In the genomic region with DNA sequence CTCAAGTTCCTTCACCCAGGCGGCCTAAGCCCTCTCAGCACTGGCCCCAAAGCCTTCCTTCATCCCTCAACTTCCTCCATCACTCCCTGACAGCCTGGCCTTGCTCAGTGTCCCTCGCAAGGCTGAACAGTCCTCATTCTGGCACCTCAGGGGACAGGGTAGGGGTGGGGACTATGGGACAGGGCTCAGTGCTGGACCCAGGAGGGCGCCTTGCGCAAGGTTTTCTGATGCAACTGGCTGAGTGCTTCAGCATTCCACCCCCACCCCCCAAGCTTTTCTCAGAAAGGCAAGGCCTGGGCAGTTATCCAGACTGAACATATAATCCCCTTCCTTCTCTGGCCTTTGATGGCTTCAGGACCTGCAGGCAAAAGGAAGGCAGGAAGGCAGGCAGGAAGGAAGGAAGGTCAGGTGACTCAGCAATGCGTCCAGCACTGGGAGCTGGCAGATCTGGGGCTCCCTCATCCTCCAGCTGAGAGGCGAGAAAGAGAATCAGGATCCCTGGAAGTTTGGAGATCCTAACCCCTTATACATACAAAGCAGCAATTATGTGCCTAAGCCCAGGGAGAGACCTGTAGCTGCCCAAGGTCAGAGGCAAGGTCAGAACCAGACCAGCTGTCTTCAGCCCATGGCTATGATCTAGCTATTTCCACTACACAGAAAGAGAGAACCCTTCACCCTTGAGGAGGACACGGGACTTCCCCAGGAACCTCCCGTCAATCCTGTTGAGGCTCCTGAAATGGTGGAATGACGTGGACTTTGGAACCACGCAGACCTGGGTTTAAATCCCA, we compare ENCODE assay signal across 1 cellular context.
A peak's percentile ranks its signal among the peaks of the same experiment; 100 is the strongest.
TF ChIP-seq lines count a peak whose summit lies in the region.

No MANE protein-coding gene starts in this region.

TF ChIP-seq in K562, 482 proteins besides CTCF, POLR2A, EP300 and RAD21 (continued from another document):
- TF ChIP-seq, protein P1, sequence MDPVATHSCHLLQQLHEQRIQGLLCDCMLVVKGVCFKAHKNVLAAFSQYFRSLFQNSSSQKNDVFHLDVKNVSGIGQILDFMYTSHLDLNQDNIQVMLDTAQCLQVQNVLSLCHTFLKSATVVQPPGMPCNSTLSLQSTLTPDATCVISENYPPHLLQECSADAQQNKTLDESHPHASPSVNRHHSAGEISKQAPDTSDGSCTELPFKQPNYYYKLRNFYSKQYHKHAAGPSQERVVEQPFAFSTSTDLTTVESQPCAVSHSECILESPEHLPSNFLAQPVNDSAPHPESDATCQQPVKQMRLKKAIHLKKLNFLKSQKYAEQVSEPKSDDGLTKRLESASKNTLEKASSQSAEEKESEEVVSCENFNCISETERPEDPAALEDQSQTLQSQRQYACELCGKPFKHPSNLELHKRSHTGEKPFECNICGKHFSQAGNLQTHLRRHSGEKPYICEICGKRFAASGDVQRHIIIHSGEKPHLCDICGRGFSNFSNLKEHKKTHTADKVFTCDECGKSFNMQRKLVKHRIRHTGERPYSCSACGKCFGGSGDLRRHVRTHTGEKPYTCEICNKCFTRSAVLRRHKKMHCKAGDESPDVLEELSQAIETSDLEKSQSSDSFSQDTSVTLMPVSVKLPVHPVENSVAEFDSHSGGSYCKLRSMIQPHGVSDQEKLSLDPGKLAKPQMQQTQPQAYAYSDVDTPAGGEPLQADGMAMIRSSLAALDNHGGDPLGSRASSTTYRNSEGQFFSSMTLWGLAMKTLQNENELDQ (CRISPR knock-in tag; IDR thresholded peaks at IDR 0.05; ENCODE audit: borderline replicate concordance), result no peak
- TF ChIP-seq RBM15 (IDR thresholded peaks at IDR 0.05; ENCODE audit: insufficient read depth, low read length) (no peak), RBM14 (IDR thresholded peaks at IDR 0.05; ENCODE audit: borderline replicate concordance, insufficient read depth, low read depth, low read length) (no peak), ZBTB7A (IDR thresholded peaks at IDR 0.05; ENCODE audit: borderline replicate concordance, control insufficient read depth, low read depth, low read length) (peak; percentile 69; the same call in 1 of the 2 replicates), ZNF79 (CRISPR knock-in tag; IDR thresholded peaks at IDR 0.05; ENCODE audit: low read depth) (no peak), TCF7L2 (IDR thresholded peaks at IDR 0.05; ENCODE audit: low read depth, low read length) (no peak), ZNF785 (CRISPR knock-in tag; IDR thresholded peaks at IDR 0.05) (no peak), RBFOX2 (IDR thresholded peaks at IDR 0.05; ENCODE audit: low read depth, low read length) (peak; percentile 83), ATF1 (CRISPR knock-in tag; IDR thresholded peaks at IDR 0.05) (no peak), ATF1 (tag; IDR thresholded peaks at IDR 0.05) (peak; percentile 45; the same call in 1 of the 2 replicates), GABPA (tag; conservative IDR thresholded peaks at IDR 0.05; ENCODE audit: low read depth) (peak; percentile 58), LARP7 (IDR thresholded peaks at IDR 0.05) (no peak), MCM5 (IDR thresholded peaks at IDR 0.05; ENCODE audit: low read depth) (no peak), ZZZ3 (IDR thresholded peaks at IDR 0.05) (0 out of 2 replicates have a peak, but pooled peaks have one; percentile 25), ZNF75A (CRISPR knock-in tag; IDR thresholded peaks at IDR 0.05) (no peak), PTBP1 (IDR thresholded peaks at IDR 0.05; ENCODE audit: low read depth, low read length) (no peak), RAD51 (IDR thresholded peaks at IDR 0.05; ENCODE audit: borderline replicate concordance, low read depth) (peak; percentile 74), FOXJ2 (tag; IDR thresholded peaks at IDR 0.05) (peak; percentile 86), XRCC5 (IDR thresholded peaks at IDR 0.05; ENCODE audit: low read depth, low read length) (no peak), ESRRA (IDR thresholded peaks at IDR 0.05; ENCODE audit: borderline replicate concordance, low read depth) (peak; percentile 95), TSC22D4 (tag; IDR thresholded peaks at IDR 0.05) (no peak), MBD2 (IDR thresholded peaks at IDR 0.05; ENCODE audit: borderline replicate concordance, low read depth) (peak; percentile 72; the same call in 1 of the 2 replicates), ZSCAN32 (CRISPR knock-in tag; IDR thresholded peaks at IDR 0.05) (peak; percentile 94), FOXK1 (CRISPR knock-in tag; IDR thresholded peaks at IDR 0.05; ENCODE audit: borderline replicate concordance) (no peak), ZNF551 (CRISPR knock-in tag; IDR thresholded peaks at IDR 0.05) (no peak), NR2C1 (IDR thresholded peaks at IDR 0.05) (peak; percentile 31; the same call in 1 of the 2 replicates), NR2C1 (tag; IDR thresholded peaks at IDR 0.05) (peak; percentile 40; the same call in 1 of the 2 replicates), TRIM24 (IDR thresholded peaks at IDR 0.05) (peak; percentile 92 to 94), HMG20B (CRISPR knock-in tag; IDR thresholded peaks at IDR 0.05) (no peak), JUNB (CRISPR knock-in tag; conservative IDR thresholded peaks at IDR 0.05) (no peak)
- TF ChIP-seq, protein P2, sequence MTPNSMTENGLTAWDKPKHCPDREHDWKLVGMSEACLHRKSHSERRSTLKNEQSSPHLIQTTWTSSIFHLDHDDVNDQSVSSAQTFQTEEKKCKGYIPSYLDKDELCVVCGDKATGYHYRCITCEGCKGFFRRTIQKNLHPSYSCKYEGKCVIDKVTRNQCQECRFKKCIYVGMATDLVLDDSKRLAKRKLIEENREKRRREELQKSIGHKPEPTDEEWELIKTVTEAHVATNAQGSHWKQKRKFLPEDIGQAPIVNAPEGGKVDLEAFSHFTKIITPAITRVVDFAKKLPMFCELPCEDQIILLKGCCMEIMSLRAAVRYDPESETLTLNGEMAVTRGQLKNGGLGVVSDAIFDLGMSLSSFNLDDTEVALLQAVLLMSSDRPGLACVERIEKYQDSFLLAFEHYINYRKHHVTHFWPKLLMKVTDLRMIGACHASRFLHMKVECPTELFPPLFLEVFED (CRISPR knock-in tag; conservative IDR thresholded peaks at IDR 0.05), result 0 out of 2 replicates have a peak, but pooled peaks have one; percentile 30
- TF ChIP-seq, protein P3, sequence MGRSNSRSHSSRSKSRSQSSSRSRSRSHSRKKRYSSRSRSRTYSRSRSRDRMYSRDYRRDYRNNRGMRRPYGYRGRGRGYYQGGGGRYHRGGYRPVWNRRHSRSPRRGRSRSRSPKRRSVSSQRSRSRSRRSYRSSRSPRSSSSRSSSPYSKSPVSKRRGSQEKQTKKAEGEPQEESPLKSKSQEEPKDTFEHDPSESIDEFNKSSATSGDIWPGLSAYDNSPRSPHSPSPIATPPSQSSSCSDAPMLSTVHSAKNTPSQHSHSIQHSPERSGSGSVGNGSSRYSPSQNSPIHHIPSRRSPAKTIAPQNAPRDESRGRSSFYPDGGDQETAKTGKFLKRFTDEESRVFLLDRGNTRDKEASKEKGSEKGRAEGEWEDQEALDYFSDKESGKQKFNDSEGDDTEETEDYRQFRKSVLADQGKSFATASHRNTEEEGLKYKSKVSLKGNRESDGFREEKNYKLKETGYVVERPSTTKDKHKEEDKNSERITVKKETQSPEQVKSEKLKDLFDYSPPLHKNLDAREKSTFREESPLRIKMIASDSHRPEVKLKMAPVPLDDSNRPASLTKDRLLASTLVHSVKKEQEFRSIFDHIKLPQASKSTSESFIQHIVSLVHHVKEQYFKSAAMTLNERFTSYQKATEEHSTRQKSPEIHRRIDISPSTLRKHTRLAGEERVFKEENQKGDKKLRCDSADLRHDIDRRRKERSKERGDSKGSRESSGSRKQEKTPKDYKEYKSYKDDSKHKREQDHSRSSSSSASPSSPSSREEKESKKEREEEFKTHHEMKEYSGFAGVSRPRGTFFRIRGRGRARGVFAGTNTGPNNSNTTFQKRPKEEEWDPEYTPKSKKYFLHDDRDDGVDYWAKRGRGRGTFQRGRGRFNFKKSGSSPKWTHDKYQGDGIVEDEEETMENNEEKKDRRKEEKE (IDR thresholded peaks at IDR 0.05; ENCODE audit: borderline replicate concordance in 1 of 2, control insufficient read depth in 1 of 2, low read depth in 2 of 2, low read length in 1 of 2), result no peak
